In genomic region chr1:26019641-26020315, GRCh38 we compare ENCODE assay signal across 12 cellular contexts. TPM values are rescaled to one million over a fixed set of nuclear protein-coding genes. Genes with fewer than 3 reads are reported as not detected.
DNase-seq lines count a peak whose midpoint lies in the region; ATAC-seq, FAIRE-seq and TF ChIP-seq lines count a peak whose summit lies in the region.
"Had no signal": no experiment of that assay in that cellular context is flagged by ENCODE, and none has a peak within 500 bp of the region (broad histone marks: within the 10 kb centered on the region; RNA-seq: fewer than 3 reads in every experiment).

No MANE protein-coding gene starts in this region.

- H3K4me1 Mint-ChIP-seq in nephron progenitor cell = peaks cover 70% of the 10 kb centered on the region

- peak; percentile 98 for FAIRE-seq in G401.6 (lab: Jason Lieb, UNC)

- H3K4me3 Mint-ChIP-seq in nephron progenitor cell = peak overlapping the region; percentile 12
- H3K4me3 Mint-ChIP-seq: natural killer cell had no signal

- H3K36me3 Mint-ChIP-seq in nephron progenitor cell (ENCODE audit: low read depth) = no peaks in the 10 kb centered on the region
- H3K36me3 Mint-ChIP-seq: natural killer cell had no signal

- H3K27ac Mint-ChIP-seq in nephron progenitor cell = no peak overlapping the region
- H3K27ac Mint-ChIP-seq: natural killer cell had no signal

- H3K9me3 Mint-ChIP-seq in nephron progenitor cell = no peaks in the 10 kb centered on the region
- H3K9me3 Mint-ChIP-seq: natural killer cell had no signal

- POLR2A ChIA-PET in HEK293T (lab: Yijun Ruan, JAX) = interaction anchor here (1.2 to 1.5 kb wide), 2 partner anchors 15 to 124 kb away, joined by 3 read pairs; no protein-coding TSS in a partner anchor

- CTCF ChIA-PET in HEK293T (lab: Yijun Ruan, JAX) = interaction anchor here (0.7 to 1.0 kb wide), 2 partner anchors 16 to 486 kb away, joined by 3 to 4 read pairs; no protein-coding TSS in a partner anchor

- peaks cover 7% of the 10 kb centered on the region for H3K27me3 Mint-ChIP-seq in nephron progenitor cell (ENCODE audit: low read depth, poor library complexity)

- in situ Hi-C loops in astrocyte of the spinal cord (cut with HindIII; ENCODE audit: low sequenced_read_pairs) (no loop called here), ACHN (cut with HindIII; ENCODE audit: low pct_ligation_motif_present, low pct_unique_long_range_greater_than_20kb, low sequenced_read_pairs) (no loop called here)

- TF ChIP-seq CTCF in astrocyte of the spinal cord (IDR thresholded peaks at IDR 0.05; ENCODE audit: low read depth, low read length) (no peak), nephron progenitor cell (IDR thresholded peaks at IDR 0.05) (no peak)

- no peak overlapping the region for H3K4me3 ChIP-seq in astrocyte of the spinal cord (ENCODE audit: low read depth, low read length)

- no peak for ATAC-seq in GM18517 (IDR thresholded peaks at IDR 0.05; ENCODE audit: unreplicated experiment)
- ATAC-seq: natural killer cell had no signal

- peak; percentile 93 for DNase-seq in M059J (ENCODE audit: low read depth)
- DNase-seq in astrocyte of the spinal cord (ENCODE audit: low read depth, low spot score) = peak; percentile 30
- no peak for DNase-seq in nephron progenitor cell
- DNase-seq in activated effector memory CD4-positive, alpha-beta T cell treated with Interleukin-2 at 50 U/mL for 16 hours = no peak
- no peak for DNase-seq in ACHN
- no peak for DNase-seq in HEK293T (ENCODE audit: extremely low spot score)
- DNase-seq: natural killer cell; NCI-H1105 treated with DMSO at 0.1 percent for 48 hours; stimulated activated naive CD4-positive, alpha-beta T cell had no signal

TF ChIP-seq in HEK293T, 16 proteins besides CTCF, POLR2A, EP300 and RAD21:
- TF ChIP-seq FOXM1 (IDR thresholded peaks at IDR 0.05; ENCODE audit: borderline replicate concordance) (no peak), PKNOX1 (IDR thresholded peaks at IDR 0.05) (no peak), SP1 (IDR thresholded peaks at IDR 0.05) (no peak), NFRKB (IDR thresholded peaks at IDR 0.05) (no peak), HDGF (IDR thresholded peaks at IDR 0.05; ENCODE audit: borderline replicate concordance) (no peak)
TF ChIP-seq in HEK293T: peak in this region for 0.

RNA-seq across cellular contexts. Expression of gene EXTL1, which starts 1.8 kb away (rescaled TPM):
- 0.34 TPM in 1 of 2 replicates, not detected in the other for total RNA-seq in M059J (2014; rRNA removed; shearing (Covaris generic))
- total RNA-seq: natural killer cell had no signal

RNA-seq across cellular contexts. Expression of gene PAFAH2, which starts 21.9 kb away (rescaled TPM):
- total RNA-seq in M059J (2014; rRNA removed; shearing (Covaris generic)) = 5.1 and 7.5 TPM in 2 replicates

RNA-seq across cellular contexts. Expression of gene SLC30A2, which starts 26.1 kb away (rescaled TPM):
- 0.52 and 1.8 TPM in 2 replicates for total RNA-seq in M059J (2014; rRNA removed; shearing (Covaris generic))
- total RNA-seq: epithelial cell of proximal tubule, natural killer cell had no signal

RNA-seq across cellular contexts. Expression of gene TRIM63, which starts 47.7 kb away (rescaled TPM):
- 0.07 TPM in 1 of 2 replicates, not detected in the other for total RNA-seq in M059J (2014; rRNA removed; shearing (Covaris generic))
- total RNA-seq: epithelial cell of proximal tubule, natural killer cell had no signal

Comparison
In these comparisons a context has a peak if more than half of its experiments do, and no peak if none do; other contexts are left out.
1. DNase-seq: peak in M059J (single experiment) and astrocyte of the spinal cord (single experiment); none in nephron progenitor cell (single experiment), activated effector memory CD4-positive, alpha-beta T cell treated with Interleukin-2 at 50 U/mL for 16 hours (single experiment), ACHN (single experiment) and HEK293T (single experiment).